Comparison of ENCODE assay signal across 1 cellular context in genomic region chr4:123408471-123409084, GRCh38.
TF ChIP-seq lines count a peak whose summit lies in the region.

No MANE protein-coding gene starts in this region.

TF ChIP-seq in GM23338, 12 proteins besides CTCF, POLR2A, EP300 and RAD21:
- TF ChIP-seq EZH2phosphoT487 (IDR thresholded peaks at IDR 0.05; ENCODE audit: unreplicated experiment) (no peak), ZNF331 (CRISPR knock-in tag; IDR thresholded peaks at IDR 0.05; ENCODE audit: low read depth) (no peak), EZH2 (IDR thresholded peaks at IDR 0.05; ENCODE audit: low read depth, unreplicated experiment) (no peak), STAT1 (IDR thresholded peaks at IDR 0.05; ENCODE audit: unreplicated experiment) (no peak)
TF ChIP-seq in GM23338: peak in this region for 0.
